In genomic region chr3:71600646-71601288, GRCh38 we compare ENCODE assay signal across 16 cellular contexts. TPM values are rescaled to one million over a fixed set of nuclear protein-coding genes. Genes with fewer than 3 reads are reported as not detected.
DNase-seq lines count a peak whose midpoint lies in the region; ATAC-seq and TF ChIP-seq lines count a peak whose summit lies in the region.
"Had no signal": no experiment of that assay in that cellular context is flagged by ENCODE, and none has a peak within 500 bp of the region (broad histone marks: within the 10 kb centered on the region; RNA-seq: fewer than 3 reads in every experiment).

No MANE protein-coding gene starts in this region.

- no peaks in the 10 kb centered on the region for H3K27me3 ChIP-seq in left ventricle myocardium inferior (ENCODE audit: low read depth)

- H3K4me3 ChIP-seq in left ventricle myocardium inferior (no peak overlapping the region), choroid plexus epithelial cell (ENCODE audit: low read depth, low read length) (no peak overlapping the region)

- DNase-seq in left ventricle myocardium inferior (no peak), cardiac septum (ENCODE audit: low spot score) (no peak), choroid plexus epithelial cell (ENCODE audit: low read depth) (peak; percentile 38), kidney tubule cell (ENCODE audit: low spot score) (peak; percentile 68), HuH-7 (ENCODE audit: low spot score) (no peak), H4 (ENCODE audit: low spot score) (no peak)
- DNase-seq: DMS 273 treated with DMSO at 0.1 percent for 48 hours, DND-41, HCEC 1CT, KG1, NCI-H1105 treated with DMSO at 0.1 percent for 48 hours, NCI-H1694 had no signal

- peak overlapping the region; percentile 26 for H3K27ac ChIP-seq in left ventricle myocardium inferior (replicated peaks)
- H3K27ac ChIP-seq: C4-2B had no signal

- intact Hi-C loops in left ventricle myocardium inferior (cut with micrococcal nuclease) (no loop called here), cardiac septum (cut with DNase I) (no loop called here)

- no peaks in the 10 kb centered on the region for H3K36me3 ChIP-seq in left ventricle myocardium inferior

- TF ChIP-seq CTCF in left ventricle myocardium inferior (IDR thresholded peaks at IDR 0.05; ENCODE audit: borderline replicate concordance) (no peak), choroid plexus epithelial cell (conservative IDR thresholded peaks at IDR 0.05; ENCODE audit: low read depth, low read length) (no peak)

- H3K9me3 ChIP-seq in left ventricle myocardium inferior (replicated peaks) = no peaks in the 10 kb centered on the region

- ATAC-seq in HG02981 (IDR thresholded peaks at IDR 0.05; ENCODE audit: unreplicated experiment) = no peak
- ATAC-seq in GM19324 (IDR thresholded peaks at IDR 0.05; ENCODE audit: low FRiP score, unreplicated experiment) = no peak
- ATAC-seq: Panc1 had no signal

- no peaks in the 10 kb centered on the region for H3K4me1 ChIP-seq in left ventricle myocardium inferior

RNA-seq across cellular contexts. Expression of gene FOXP1, which starts 17.2 kb away (rescaled TPM):
- 41.2 TPM for total RNA-seq in left ventricle myocardium inferior
- total RNA-seq in cardiac septum = 53.2 TPM
- 13.1 and 15.9 TPM in 2 replicates for total RNA-seq in H4 (2014; rRNA removed; shearing (Covaris generic))

Comparison
In these comparisons a context has a peak if more than half of its experiments do, and no peak if none do; other contexts are left out.
1. DNase-seq: peak in choroid plexus epithelial cell (single experiment) and kidney tubule cell (single experiment); none in left ventricle myocardium inferior (single experiment), cardiac septum (single experiment), HuH-7 (single experiment) and H4 (single experiment).